8 cellular contexts compared by ENCODE assay signal in the genomic region with DNA sequence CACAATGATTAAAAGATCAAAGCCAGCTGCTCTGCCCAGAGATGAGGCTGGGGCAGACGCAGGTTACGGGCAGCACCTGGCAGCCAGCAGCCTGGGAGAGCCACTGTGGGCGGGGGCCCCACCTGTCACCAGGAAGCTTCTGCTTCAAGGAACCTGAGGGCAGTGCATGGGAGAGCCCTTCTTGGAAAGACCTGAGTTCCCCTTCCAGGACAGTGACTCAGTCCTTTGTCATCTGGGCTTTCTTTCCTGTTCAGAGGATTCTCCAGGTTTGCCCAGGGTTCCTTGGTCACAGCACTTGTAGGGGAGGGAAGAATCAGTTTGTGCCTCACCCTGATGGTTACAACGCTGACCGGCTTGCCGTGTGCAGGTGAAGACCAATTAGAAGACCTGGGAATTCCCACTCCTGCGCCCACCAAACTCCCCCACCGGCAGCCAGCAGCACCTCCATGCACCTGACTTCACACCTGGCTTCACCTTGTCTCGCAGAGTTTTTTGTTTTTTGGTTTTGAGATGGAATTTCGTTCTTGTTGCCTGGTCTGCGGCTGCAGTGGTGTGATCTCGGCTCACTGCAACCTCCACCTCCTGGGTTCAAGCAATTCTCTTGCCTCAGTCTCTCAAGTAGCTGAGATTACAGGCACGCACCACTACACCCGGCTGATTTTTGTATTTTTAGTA. TPM values are rescaled to one million over a fixed set of nuclear protein-coding genes. Genes with fewer than 3 reads are reported as not detected.
A peak's percentile ranks its signal among the peaks of the same experiment; 100 is the strongest.
DNase-seq lines count a peak whose midpoint lies in the region; ATAC-seq lines count a peak whose summit lies in the region.
"Had no signal": no experiment of that assay in that cellular context is flagged by ENCODE, and none has a peak within 500 bp of the region (broad histone marks: within the 10 kb centered on the region; RNA-seq: fewer than 3 reads in every experiment).

No MANE protein-coding gene starts in this region.

- no peaks in the 10 kb centered on the region for H3K27me3 Mint-ChIP-seq in activated naive CD4-positive, alpha-beta T cell treated with anti-CD3 and anti-CD28 coated beads, Interleukin-2, amount 50 U/mL, for 24 hours
- H3K27me3 Mint-ChIP-seq in naive thymus-derived CD8-positive, alpha-beta T cell = no peaks in the 10 kb centered on the region

- peak overlapping the region; percentile 88 for H3K4me3 Mint-ChIP-seq in activated naive CD4-positive, alpha-beta T cell treated with anti-CD3 and anti-CD28 coated beads, Interleukin-2, amount 50 U/mL, for 24 hours
- peak overlapping the region; percentile 81 to 93 (median 86) for H3K4me3 Mint-ChIP-seq in naive thymus-derived CD8-positive, alpha-beta T cell

- H3K9me3 Mint-ChIP-seq in activated naive CD4-positive, alpha-beta T cell treated with anti-CD3 and anti-CD28 coated beads, Interleukin-2, amount 50 U/mL, for 24 hours = no peaks in the 10 kb centered on the region
- no peaks in the 10 kb centered on the region for H3K9me3 Mint-ChIP-seq in naive thymus-derived CD8-positive, alpha-beta T cell

- peak overlapping the region; percentile 96 for H3K27ac Mint-ChIP-seq in activated naive CD4-positive, alpha-beta T cell treated with anti-CD3 and anti-CD28 coated beads, Interleukin-2, amount 50 U/mL, for 24 hours
- peak overlapping the region; percentile 96 to 99 (median 97) for H3K27ac Mint-ChIP-seq in naive thymus-derived CD8-positive, alpha-beta T cell

- peaks cover 61% of the 10 kb centered on the region for H3K4me1 Mint-ChIP-seq in activated naive CD4-positive, alpha-beta T cell treated with anti-CD3 and anti-CD28 coated beads, Interleukin-2, amount 50 U/mL, for 24 hours
- H3K4me1 Mint-ChIP-seq in naive thymus-derived CD8-positive, alpha-beta T cell = peaks cover 30 to 74% (median 65%) of the 10 kb centered on the region in 4 donors

- H3K36me3 ChIP-seq in MG63 = no peaks in the 10 kb centered on the region
- H3K36me3 ChIP-seq: heart right ventricle had no signal

- H3K36me3 Mint-ChIP-seq in activated naive CD4-positive, alpha-beta T cell treated with anti-CD3 and anti-CD28 coated beads, Interleukin-2, amount 50 U/mL, for 24 hours = peaks cover 5% of the 10 kb centered on the region
- peaks cover 0 to 19% (median 12%) of the 10 kb centered on the region in 3 donors for H3K36me3 Mint-ChIP-seq in naive thymus-derived CD8-positive, alpha-beta T cell

- H3K4me3 ChIP-seq in MG63 = no peak overlapping the region

- no peak for ATAC-seq in naive thymus-derived CD8-positive, alpha-beta T cell
- no peak for ATAC-seq in HG02884 (IDR thresholded peaks at IDR 0.05; ENCODE audit: unreplicated experiment)

- no peaks in the 10 kb centered on the region for H3K9me3 ChIP-seq in MG63
- H3K9me3 ChIP-seq: heart right ventricle had no signal

- H3K27me3 ChIP-seq in MG63 = no peaks in the 10 kb centered on the region

- DNase-seq in ELR (ENCODE audit: low read depth) = peak; percentile 49
- DNase-seq in MG63 = peak; percentile 22
- DNase-seq in naive thymus-derived CD8-positive, alpha-beta T cell = peak in 3 of 10 donors; percentile 17 to 21 (median 18)
- DNase-seq in NOMO-1 treated with DMSO at 0.1 percent for 48 hours (lab: John Stamatoyannopoulos, UW; ENCODE audit: unreplicated experiment) = no peak
- DNase-seq in activated CD4-positive, CD25-positive, alpha-beta regulatory T cell (lab: John Stamatoyannopoulos, UW) = no peak
- DNase-seq: heart right ventricle had no signal

- POLR2A ChIA-PET in naive thymus-derived CD8-positive, alpha-beta T cell (lab: Charles Lee) = interaction anchor here (1.1 to 9.3 kb wide), 7 partner anchors 11 to 226 kb away, joined by 3 to 239 read pairs (median 9); a partner anchor contains a TSS

RNA-seq across cellular contexts. Expression of a gene that starts 2.0 kb away (rescaled TPM):
- not detected in 2 replicates for total RNA-seq in MG63 (2014; rRNA removed; shearing (Covaris generic); ENCODE audit: low replicate concordance)
- 10 to 100 TPM; 10.2 to 10.5 TPM for total RNA-seq in naive thymus-derived CD8-positive, alpha-beta T cell
- 10 to 100 TPM in 1 of 3 donors, 1 to 10 TPM in 2; 6.2 to 10.9 (median 6.4) TPM for polyA plus RNA-seq in naive thymus-derived CD8-positive, alpha-beta T cell

RNA-seq across cellular contexts. Expression of a gene that starts 57.3 kb away (rescaled TPM):
- not detected in 2 replicates for total RNA-seq in MG63 (2014; rRNA removed; shearing (Covaris generic); ENCODE audit: low replicate concordance)
- not detected for total RNA-seq in naive thymus-derived CD8-positive, alpha-beta T cell
- not detected for polyA plus RNA-seq in naive thymus-derived CD8-positive, alpha-beta T cell

Comparison
In these comparisons a context has a peak if more than half of its experiments do, and no peak if none do; other contexts are left out.
1. DNase-seq: peak in ELR (single experiment) and MG63 (single experiment); none in NOMO-1 treated with DMSO at 0.1 percent for 48 hours (single experiment) and activated CD4-positive, CD25-positive, alpha-beta regulatory T cell (0 of 4).
2. RNA of a gene that starts 2.0 kb away (total RNA-seq): 10.2 to 10.5 TPM in naive thymus-derived CD8-positive, alpha-beta T cell; not detected in MG63; every median in the first group is over 10 times any median in the second.